ENCODE assay signal across 21 cellular contexts in genomic region chr16:4689864-4690704, GRCh38. TPM values are rescaled to one million over a fixed set of nuclear protein-coding genes. Genes with fewer than 3 reads are reported as not detected.
A peak's percentile ranks its signal among the peaks of the same experiment; 100 is the strongest.
DNase-seq lines count a peak whose midpoint lies in the region; ATAC-seq and TF ChIP-seq lines count a peak whose summit lies in the region.
"Had no signal": no experiment of that assay in that cellular context is flagged by ENCODE, and none has a peak within 500 bp of the region (broad histone marks: within the 10 kb centered on the region; RNA-seq: fewer than 3 reads in every experiment).

No MANE protein-coding gene starts in this region.

- H3K4me1 ChIP-seq in SK-N-SH (ENCODE audit: control insufficient read depth in 1 of 2, insufficient read depth in 2 of 2, low read depth in 1 of 2, low read length in 1 of 2) = peaks cover 0 to 20% of the 10 kb centered on the region in 2 experiments; a peak in 1 of 4 replicates
- H3K4me1 ChIP-seq in HEK293 (ENCODE audit: control insufficient read depth, insufficient read depth, low read length) = peaks cover 4% of the 10 kb centered on the region; the same call in 1 of the 2 replicates
- peaks cover 3 to 10% of the 10 kb centered on the region in 2 donors for H3K4me1 ChIP-seq in neuronal stem cell (ENCODE audit: control insufficient read depth in 2 of 2, insufficient read depth in 1 of 2, low read depth in 1 of 2, low read length in 2 of 2)

- CTCF ChIA-PET in SK-N-SH (lab: Yijun Ruan, JAX) = no interaction called here
- CTCF ChIA-PET in HEK293 (lab: Yijun Ruan, JAX) = no interaction called here

- H3K4me2 ChIP-seq in SK-N-SH (no peak overlapping the region), neuronal stem cell (ENCODE audit: insufficient read depth, low read length, poor library complexity, severe bottlenecking) (no peak overlapping the region)

- H2BK5ac ChIP-seq in neuronal stem cell (ENCODE audit: low read length) = no peak overlapping the region

- no peak overlapping the region for H3K4me3 ChIP-seq in SK-N-SH (ENCODE audit: low read depth in 2 of 2, low read length in 1 of 2)
- no peak overlapping the region for H3K4me3 ChIP-seq in HEK293 (ENCODE audit: low read depth, low read length)
- H3K4me3 ChIP-seq in neuronal stem cell (ENCODE audit: low read length in 2 of 2) = peak overlapping the region in 1 of 2 donors; percentile 67
- H3K4me3 ChIP-seq: heart left ventricle, lower lobe of right lung had no signal

- H3F3A ChIP-seq in SK-N-SH (replicated peaks; ENCODE audit: insufficient read depth) = peaks cover 3% of the 10 kb centered on the region

- H2AK5ac ChIP-seq in neuronal stem cell (ENCODE audit: low read depth, low read length) = no peak overlapping the region

- H3K27ac ChIP-seq in SK-N-SH (ENCODE audit: low read depth in 2 of 2, low read length in 1 of 2) (no peak overlapping the region), HEK293 (ENCODE audit: extremely low read depth, low read depth, low read length) (no peak overlapping the region), neuronal stem cell (replicated peaks; ENCODE audit: low read length) (no peak overlapping the region)
- H3K27ac ChIP-seq: heart left ventricle, lower lobe of right lung had no signal

- no peaks in the 10 kb centered on the region for H3K9me2 ChIP-seq in SK-N-SH

- ATAC-seq in SK-N-SH treated with all-trans-retinoic acid at 6 μM for 48 hours = no peak
- ATAC-seq: heart left ventricle; lower lobe of right lung; stimulated activated naive CD8-positive, alpha-beta T cell treated with anti-CD3 and anti-CD28 coated beads, Interleukin-15, Interleukin-2, amounts not matched to agents 100 U/mL and 50 U/mL, for 24 hours had no signal

- no peak overlapping the region for H3K4ac ChIP-seq in neuronal stem cell (ENCODE audit: low read length)

- H3K9ac ChIP-seq in SK-N-SH (no peak overlapping the region), neuronal stem cell (ENCODE audit: low read depth, low read length, poor library complexity) (peak overlapping the region; percentile 44)

- peaks cover 0 to 26% of the 10 kb centered on the region in 2 experiments for H3K36me3 ChIP-seq in SK-N-SH (replicated peaks in 1 of 2; ENCODE audit: control insufficient read depth in 1 of 2, insufficient read depth in 2 of 2, low read length in 1 of 2)
- H3K36me3 ChIP-seq in HEK293 (ENCODE audit: control insufficient read depth in 2 of 2, insufficient read depth in 1 of 2, low read length in 2 of 2) = peaks cover 0 to 45% of the 10 kb centered on the region in 2 experiments; a peak in 1 of 3 replicates
- H3K36me3 ChIP-seq in neuronal stem cell (replicated peaks in 1 of 2; ENCODE audit: control insufficient read depth in 2 of 2, insufficient read depth in 2 of 2, low read length in 2 of 2) = peaks cover 9 to 51% of the 10 kb centered on the region in 2 donors

- no peaks in the 10 kb centered on the region for H3K9me3 ChIP-seq in SK-N-SH
- no peaks in the 10 kb centered on the region for H3K9me3 ChIP-seq in HEK293 (ENCODE audit: control insufficient read depth, insufficient read depth, low read depth, low read length)
- peaks cover 0 to 2% of the 10 kb centered on the region in 2 donors for H3K9me3 ChIP-seq in neuronal stem cell (replicated peaks in 1 of 2; ENCODE audit: control insufficient read depth in 2 of 2, insufficient read depth in 1 of 2, low read depth in 1 of 2, low read length in 2 of 2)
- H3K9me3 ChIP-seq: heart left ventricle, lower lobe of right lung had no signal

- POLR2A ChIA-PET in SK-N-SH (lab: Yijun Ruan, JAX) (no interaction called here), HEK293 (lab: Yijun Ruan, JAX) (no interaction called here)

- H3K27me3 ChIP-seq in SK-N-SH (ENCODE audit: insufficient read depth) (no peaks in the 10 kb centered on the region), neuronal stem cell (ENCODE audit: control insufficient read depth in 3 of 3, insufficient read depth in 3 of 3, low read depth in 1 of 3, low read length in 3 of 3) (no peaks in the 10 kb centered on the region)
- H3K27me3 ChIP-seq: heart left ventricle had no signal

- H4K91ac ChIP-seq in neuronal stem cell (ENCODE audit: low read depth, low read length, poor library complexity) = no peak overlapping the region

- H2BK120ac ChIP-seq in neuronal stem cell (ENCODE audit: low read depth, low read length) = no peak overlapping the region

- TF ChIP-seq CTCF in SK-N-SH (IDR thresholded peaks at IDR 0.05) (no peak), HEK293 (tag by site-specific recombination; IDR thresholded peaks at IDR 0.05) (no peak)

- H3K23ac ChIP-seq in neuronal stem cell (ENCODE audit: low read depth, low read length, poor library complexity) = peak overlapping the region; percentile 91

- TF ChIP-seq EP300 in SK-N-SH (IDR thresholded peaks at IDR 0.05; ENCODE audit: borderline replicate concordance in 1 of 2, low read depth in 1 of 2, low read length in 1 of 2) = no peak

- no peak overlapping the region for H4K8ac ChIP-seq in neuronal stem cell (ENCODE audit: low read depth, low read length)

- 94% methylated on average over 25 of the region's 31 CpGs for WGBS in SK-N-SH (ENCODE audit: low lambda C conversion rate)
- no CpG with 5 or more reads among the region's 31 CpGs for WGBS in neuronal stem cell (ENCODE audit: extremely low coverage in 2 of 2, insufficient read length in 2 of 2, insufficient replicate concordance in 1 of 2), 2 donors

- H2BK15ac ChIP-seq in neuronal stem cell (ENCODE audit: low read length) = no peak overlapping the region

- H2AFZ ChIP-seq in SK-N-SH (ENCODE audit: low read depth) = no peak overlapping the region
- H2AFZ ChIP-seq in neuronal stem cell (ENCODE audit: low read length) = no peak overlapping the region

- H3K79me1 ChIP-seq in neuronal stem cell (ENCODE audit: low read depth, low read length) = peaks cover 10% of the 10 kb centered on the region

- peaks cover 11% of the 10 kb centered on the region; the same call in 1 of the 2 replicates for H3K79me2 ChIP-seq in SK-N-SH (ENCODE audit: insufficient read depth)

- peak overlapping the region; percentile 10 for H2BK12ac ChIP-seq in neuronal stem cell (ENCODE audit: low read length)

- TF ChIP-seq RAD21 in SK-N-SH (IDR thresholded peaks at IDR 0.05; ENCODE audit: low read length) = no peak

- H4K20me1 ChIP-seq in SK-N-SH (ENCODE audit: insufficient read depth) = no peaks in the 10 kb centered on the region

- no peak overlapping the region for H3K18ac ChIP-seq in neuronal stem cell (ENCODE audit: low read length)

- DNase-seq in SK-N-SH (peak; percentile 4), ecto neural progenitor cell (ENCODE audit: low spot score) (peak; percentile 39), neuronal stem cell (ENCODE audit: low spot score) (no peak), amygdala (lab: John Stamatoyannopoulos, UW) (no peak), A172 (ENCODE audit: low spot score) (no peak), NCI-H1930 (lab: John Stamatoyannopoulos, UW) (no peak)
- DNase-seq: 8988T; activated CD4-positive, alpha-beta T cell treated with anti-CD3 and anti-CD28 coated beads, Interleukin-2, amount 50 U/mL, for 4 hours; activated naive CD4-positive, alpha-beta T cell treated with Interleukin-2 at 50 U/mL for 16 hours; activated T-cell treated with anti-CD3 and anti-CD28 coated beads for 4 hours; DMS153; GDM1; HFFc6; Karpas-422; lower lobe of right lung; NCI-H1092 treated with DMSO at 0.1 percent for 48 hours; NCI-H524 treated with DMSO at 0.1 percent for 48 hours; stimulated activated naive CD8-positive, alpha-beta T cell treated with anti-CD3 and anti-CD28 coated beads, Interleukin-15, Interleukin-2, amounts not matched to agents 100 U/mL and 50 U/mL, for 24 hours had no signal

- H3K14ac ChIP-seq in neuronal stem cell (ENCODE audit: low read length) = peak overlapping the region; percentile 71

TF ChIP-seq in SK-N-SH, 30 proteins besides CTCF, POLR2A, EP300 and RAD21 (continues in another document):
- TF ChIP-seq MXI1 (IDR thresholded peaks at IDR 0.05; ENCODE audit: low read depth, low read length) (no peak), POLR2AphosphoS5 (IDR thresholded peaks at IDR 0.05; ENCODE audit: low read depth, low read length) (no peak), RCOR1 (IDR thresholded peaks at IDR 0.05; ENCODE audit: low read length) (no peak), FOSL2 (IDR thresholded peaks at IDR 0.05; ENCODE audit: borderline replicate concordance, low read depth) (no peak)

TF ChIP-seq in SK-N-SH treated with all-trans-retinoic acid at 6 μM for 48 hours, 23 proteins besides CTCF, POLR2A, EP300 and RAD21:
- no peak for TF ChIP-seq SNAI2 (CRISPR knock-in tag; IDR thresholded peaks at IDR 0.05)
TF ChIP-seq in SK-N-SH treated with all-trans-retinoic acid at 6 μM for 48 hours: peak in this region for 0.

TF ChIP-seq in HEK293, 187 proteins besides CTCF, POLR2A, EP300 and RAD21 (continues in another document):
- TF ChIP-seq ZBTB6 (tag by site-specific recombination; IDR thresholded peaks at IDR 0.05) (no peak), EGR2 (tag by site-specific recombination; IDR thresholded peaks at IDR 0.05; ENCODE audit: low read depth) (0 out of 2 replicates have a peak, but pooled peaks have one; percentile 8), ZFHX2 (tag by site-specific recombination; conservative IDR thresholded peaks at IDR 0.05) (peak; percentile 31; the same call in 1 of the 2 replicates)

RNA-seq across cellular contexts. Expression of gene NUDT16L1, which starts 3.3 kb away (rescaled TPM):
- polyA plus RNA-seq in SK-N-SH (2012; rRNA removed) = 45.8 and 45.9 TPM in 2 replicates
- 28.8 and 35.6 TPM in 2 replicates for polyA plus RNA-seq in SK-N-SH (2012; cell fraction: cytosol; rRNA removed)
- 52.3 and 65.9 TPM in 2 replicates for polyA plus RNA-seq in SK-N-SH (2012; cell fraction: nucleus; rRNA removed)
- polyA plus RNA-seq in neuronal stem cell (2013, experiment 1 of 2) = 24.6 TPM
- 25.4 TPM for polyA plus RNA-seq in neuronal stem cell (2013, experiment 2 of 2)
- 52.4 and 64.6 TPM in 2 replicates for total RNA-seq in A172 (2014; rRNA removed; shearing (Covaris generic))

RNA-seq across cellular contexts. Expression of gene ANKS3, which starts 44.0 kb away (rescaled TPM):
- 42.2 and 43.9 TPM in 2 replicates for polyA plus RNA-seq in SK-N-SH (2012; rRNA removed)
- polyA plus RNA-seq in SK-N-SH (2012; cell fraction: cytosol; rRNA removed) = 15.6 and 21.8 TPM in 2 replicates
- 145 and 161 TPM in 2 replicates for polyA plus RNA-seq in SK-N-SH (2012; cell fraction: nucleus; rRNA removed)
- 10.9 TPM for polyA plus RNA-seq in neuronal stem cell (2013, experiment 1 of 2)
- polyA plus RNA-seq in neuronal stem cell (2013, experiment 2 of 2) = 11.0 TPM
- 12.0 and 19.6 TPM in 2 replicates for total RNA-seq in A172 (2014; rRNA removed; shearing (Covaris generic))

RNA-seq across cellular contexts. Expression of gene DNAAF8, which starts 44.3 kb away (rescaled TPM):
- polyA plus RNA-seq in SK-N-SH (2012; rRNA removed) = 2.4 and 3.1 TPM in 2 replicates
- 1.7 and 2.1 TPM in 2 replicates for polyA plus RNA-seq in SK-N-SH (2012; cell fraction: cytosol; rRNA removed)
- polyA plus RNA-seq in SK-N-SH (2012; cell fraction: nucleus; rRNA removed) = 2.5 and 3.1 TPM in 2 replicates
- polyA plus RNA-seq in neuronal stem cell (2013, experiment 1 of 2) = 0.29 TPM
- 0.17 TPM for polyA plus RNA-seq in neuronal stem cell (2013, experiment 2 of 2)
- total RNA-seq in A172 (2014; rRNA removed; shearing (Covaris generic)) = 1.7 and 5.2 TPM in 2 replicates

Comparison
In these comparisons a context has a peak if more than half of its experiments do, and no peak if none do; other contexts are left out.
1. DNase-seq: peak in SK-N-SH (single experiment) and ecto neural progenitor cell (single experiment); none in neuronal stem cell (single experiment), amygdala (0 of 56), A172 (single experiment) and NCI-H1930 (0 of 2).